Comparison of ENCODE assay signal across 21 cellular contexts in genomic region chr7:76505168-76506080, GRCh38. TPM values are rescaled to one million over a fixed set of nuclear protein-coding genes. Genes with fewer than 3 reads are reported as not detected.
DNase-seq lines count a peak whose midpoint lies in the region; ATAC-seq and TF ChIP-seq lines count a peak whose summit lies in the region.
"Had no signal": no experiment of that assay in that cellular context is flagged by ENCODE, and none has a peak within 500 bp of the region (broad histone marks: within the 10 kb centered on the region; RNA-seq: fewer than 3 reads in every experiment).

No MANE protein-coding gene starts in this region.

- H3K4me1 ChIP-seq in SK-N-SH (ENCODE audit: control insufficient read depth in 1 of 2, insufficient read depth in 2 of 2, low read depth in 1 of 2, low read length in 1 of 2) (peaks cover 0 to 6% of the 10 kb centered on the region in 2 experiments; a peak in 1 of 4 replicates), endodermal cell (ENCODE audit: control insufficient read depth, insufficient read depth, low read length) (peaks cover 3% of the 10 kb centered on the region), tibial nerve (peaks cover 0 to 5% (median 0%) of the 10 kb centered on the region in 4 donors), foreskin keratinocyte (peaks cover 3% of the 10 kb centered on the region)
- H3K4me1 ChIP-seq: adrenal gland had no signal

- H3K36me3 Mint-ChIP-seq in endodermal cell (ENCODE audit: low read depth) (peaks cover 12% of the 10 kb centered on the region), progenitor cell of endocrine pancreas (ENCODE audit: insufficient read depth) (peaks cover 5% of the 10 kb centered on the region)

- H3K4me1 Mint-ChIP-seq in endodermal cell (peaks cover 4% of the 10 kb centered on the region), progenitor cell of endocrine pancreas (ENCODE audit: low read depth) (no peaks in the 10 kb centered on the region)

- H2AFZ ChIP-seq in SK-N-SH (ENCODE audit: low read depth), result no peak overlapping the region

- H3K79me2 ChIP-seq in SK-N-SH (ENCODE audit: insufficient read depth), result no peaks in the 10 kb centered on the region

- 95% methylated on average over 25 of the region's 32 CpGs for WGBS in SK-N-SH (ENCODE audit: low lambda C conversion rate)
- 92 to 97% methylated on average over 18 to 32 of the region's 32 CpGs for WGBS in endodermal cell (ENCODE audit: insufficient coverage in 1 of 2, insufficient read length in 1 of 2), 2 experiments
- WGBS in tibial nerve, 2 donors, result 84 to 93% methylated on average over 15 to 30 of the region's 32 CpGs

- H3K27me3 ChIP-seq in SK-N-SH (ENCODE audit: insufficient read depth), result no peaks in the 10 kb centered on the region
- H3K27me3 ChIP-seq in H7 (ENCODE audit: control insufficient read depth, insufficient read depth, low read length), result no peaks in the 10 kb centered on the region
- no peaks in the 10 kb centered on the region for H3K27me3 ChIP-seq in endodermal cell (ENCODE audit: control insufficient read depth, insufficient read depth, low read length, poor library complexity, severe bottlenecking)
- no peaks in the 10 kb centered on the region for H3K27me3 ChIP-seq in tibial nerve
- H3K27me3 ChIP-seq in foreskin keratinocyte, result no peaks in the 10 kb centered on the region
- H3K27me3 ChIP-seq: adrenal gland had no signal

- TF ChIP-seq EP300 in SK-N-SH (IDR thresholded peaks at IDR 0.05; ENCODE audit: borderline replicate concordance in 1 of 2, low read depth in 1 of 2, low read length in 1 of 2) (no peak), tibial nerve (IDR thresholded peaks at IDR 0.05) (no peak)

- H4K20me1 ChIP-seq in SK-N-SH (ENCODE audit: insufficient read depth), result no peaks in the 10 kb centered on the region

- peaks cover 0 to 7% of the 10 kb centered on the region in 2 experiments for H3K36me3 ChIP-seq in SK-N-SH (replicated peaks in 1 of 2; ENCODE audit: control insufficient read depth in 1 of 2, insufficient read depth in 2 of 2, low read length in 1 of 2)
- peaks cover 2% of the 10 kb centered on the region for H3K36me3 ChIP-seq in H7 (replicated peaks; ENCODE audit: control insufficient read depth, insufficient read depth, low read length)
- no peaks in the 10 kb centered on the region for H3K36me3 ChIP-seq in endodermal cell (ENCODE audit: control insufficient read depth, insufficient read depth, low read length)
- H3K36me3 ChIP-seq in tibial nerve, result peaks cover 0 to 59% (median 12%) of the 10 kb centered on the region in 3 donors

- no peak for TF ChIP-seq POLR2A in tibial nerve (IDR thresholded peaks at IDR 0.05)

- no peak for TF ChIP-seq RAD21 in SK-N-SH (IDR thresholded peaks at IDR 0.05; ENCODE audit: low read length)

- no peak overlapping the region for H3K27ac ChIP-seq in SK-N-SH (ENCODE audit: low read depth in 2 of 2, low read length in 1 of 2)
- H3K27ac ChIP-seq in endodermal cell (ENCODE audit: low read depth, low read length), result no peak overlapping the region
- no peak overlapping the region for H3K27ac ChIP-seq in tibial nerve
- no peak overlapping the region for H3K27ac ChIP-seq in foreskin keratinocyte
- H3K27ac ChIP-seq: 22Rv1, adrenal gland, SK-N-MC had no signal

- H3K9ac ChIP-seq in SK-N-SH (no peak overlapping the region), endodermal cell (ENCODE audit: extremely low read depth, low read length, poor library complexity, severe bottlenecking) (no peak overlapping the region)

- H3K9me3 ChIP-seq in SK-N-SH (no peaks in the 10 kb centered on the region), endodermal cell (ENCODE audit: control insufficient read depth, low read length) (no peaks in the 10 kb centered on the region), tibial nerve (no peaks in the 10 kb centered on the region)
- H3K9me3 ChIP-seq: adrenal gland had no signal

- H3K9me3 Mint-ChIP-seq in endodermal cell, result no peaks in the 10 kb centered on the region
- peaks cover 3% of the 10 kb centered on the region for H3K9me3 Mint-ChIP-seq in progenitor cell of endocrine pancreas (ENCODE audit: low read depth)

- H3K27me3 Mint-ChIP-seq in endodermal cell (ENCODE audit: insufficient read depth), result no peaks in the 10 kb centered on the region
- H3K27me3 Mint-ChIP-seq in progenitor cell of endocrine pancreas, result no peaks in the 10 kb centered on the region

- H3K4me3 ChIP-seq in SK-N-SH (ENCODE audit: low read depth in 2 of 2, low read length in 1 of 2) (no peak overlapping the region), H7 (ENCODE audit: insufficient read depth, low read depth, low read length) (no peak overlapping the region), endodermal cell (ENCODE audit: low read length) (no peak overlapping the region), tibial nerve (no peak overlapping the region)
- H3K4me3 ChIP-seq: adrenal gland, SK-N-MC had no signal

- CTCF ChIA-PET in SK-N-SH (lab: Yijun Ruan, JAX), result interaction anchor here (0.7 to 1.1 kb wide), 3 partner anchors 8 to 327 kb away, joined by 3 read pairs; no protein-coding TSS in a partner anchor

- ATAC-seq in SK-N-SH treated with all-trans-retinoic acid at 6 μM for 48 hours, result no peak
- no peak for ATAC-seq in foreskin keratinocyte
- ATAC-seq: activated CD4-positive, CD25-positive, alpha-beta regulatory T cell treated with anti-CD3 and anti-CD28 coated beads, Interleukin-2, amount 50 U/mL, for 24 hours had no signal

- POLR2A ChIA-PET in SK-N-SH (lab: Yijun Ruan, JAX), result no interaction called here

- no peaks in the 10 kb centered on the region for H3K9me2 ChIP-seq in SK-N-SH

- H3K27ac Mint-ChIP-seq in endodermal cell (no peak overlapping the region), progenitor cell of endocrine pancreas (no peak overlapping the region)

- no peak overlapping the region for H3K4me2 ChIP-seq in SK-N-SH

- TF ChIP-seq CTCF in SK-N-SH (IDR thresholded peaks at IDR 0.05), result no peak
- no peak for TF ChIP-seq CTCF in endodermal cell (conservative IDR thresholded peaks at IDR 0.05)
- no peak for TF ChIP-seq CTCF in progenitor cell of endocrine pancreas (IDR thresholded peaks at IDR 0.05; ENCODE audit: unreplicated experiment)
- TF ChIP-seq CTCF in tibial nerve (IDR thresholded peaks at IDR 0.05), result no peak
- TF ChIP-seq CTCF in foreskin keratinocyte (conservative IDR thresholded peaks at IDR 0.05), result no peak

- H3K4me3 Mint-ChIP-seq in endodermal cell (no peak overlapping the region), progenitor cell of endocrine pancreas (ENCODE audit: low read depth) (no peak overlapping the region)

- H3F3A ChIP-seq in SK-N-SH (replicated peaks; ENCODE audit: insufficient read depth), result no peaks in the 10 kb centered on the region

- DNase-seq in SK-N-SH (peak; percentile 33), H7 (peak; percentile 46), endodermal cell (peak; percentile 38), progenitor cell of endocrine pancreas (ENCODE audit: low spot score, unreplicated experiment) (peak; percentile 2), tibial nerve (ENCODE audit: low spot score in 2 of 2) (no peak), foreskin keratinocyte (no peak)
- DNase-seq in stimulated activated naive CD4-positive, alpha-beta T cell (lab: John Stamatoyannopoulos, UW), result no peak
- DNase-seq: activated gamma-delta T cell; erythroblast; kidney glomerular epithelial cell; midbrain; NCI-H1436; NCI-H774; stimulated activated CD4-positive, alpha-beta T cell treated with anti-CD3 and anti-CD28 coated beads, Interleukin-12 subunit alpha, Interleukin-12 subunit beta, amount 100 ng/mL, for 4 hours had no signal

TF ChIP-seq in SK-N-SH, 30 proteins besides CTCF, POLR2A, EP300 and RAD21 (continues in another document):
- TF ChIP-seq MEF2A (IDR thresholded peaks at IDR 0.05; ENCODE audit: borderline replicate concordance, low read depth) (no peak), RFX5 (IDR thresholded peaks at IDR 0.05; ENCODE audit: low read length) (no peak)

TF ChIP-seq in SK-N-SH treated with all-trans-retinoic acid at 6 μM for 48 hours, 23 proteins besides CTCF, POLR2A, EP300 and RAD21 (continues in another document):
- TF ChIP-seq ISL1 (CRISPR knock-in tag; IDR thresholded peaks at IDR 0.05) (no peak), GLIS3 (CRISPR knock-in tag; IDR thresholded peaks at IDR 0.05) (no peak), TCF4 (CRISPR knock-in tag; IDR thresholded peaks at IDR 0.05; ENCODE audit: borderline replicate concordance) (no peak), OSR1 (CRISPR knock-in tag; IDR thresholded peaks at IDR 0.05) (no peak), CSDC2 (CRISPR knock-in tag; IDR thresholded peaks at IDR 0.05) (no peak)

RNA-seq across cellular contexts. Expression of gene UPK3B, which starts 4.9 kb away (rescaled TPM):
- polyA plus RNA-seq in SK-N-SH (2012; rRNA removed) (0.11 TPM in 1 of 2 replicates, not detected in the other), foreskin keratinocyte (1.1 and 4.2 TPM in 2 replicates)
- polyA plus RNA-seq in SK-N-SH (2012; cell fraction: cytosol; rRNA removed), result 0.01 TPM in 1 of 2 replicates, not detected in the other
- 0.68 and 0.92 TPM in 2 replicates for polyA plus RNA-seq in SK-N-SH (2012; cell fraction: nucleus; rRNA removed)
- 0.07 TPM in 1 of 2 replicates, not detected in the other for total RNA-seq in H7 (2014; rRNA removed; shearing (Covaris generic))
- total RNA-seq in endodermal cell (1 to 10 TPM; 1.2 to 2.3 TPM), progenitor cell of endocrine pancreas (1.7 and 4.7 TPM in 2 replicates), tibial nerve (1 to 10 TPM; 2.1 to 8.6 (median 3.1) TPM), foreskin keratinocyte (1.0 and 2.6 TPM in 2 replicates)
- 0.39 TPM for polyA plus RNA-seq in endodermal cell (2013, experiment 1 of 2)
- polyA plus RNA-seq in endodermal cell (2013, experiment 2 of 2), result 0.66 TPM
- total RNA-seq: frontal cortex had no signal
- polyA plus RNA-seq: BJ had no signal

RNA-seq across cellular contexts. Expression of gene SPDYE16, which starts 37.7 kb away (rescaled TPM):
- polyA plus RNA-seq in SK-N-SH (2012; rRNA removed), result 0.10 TPM in 1 of 2 replicates, not detected in the other
- 0.03 and 0.05 TPM in 2 replicates for polyA plus RNA-seq in SK-N-SH (2012; cell fraction: cytosol; rRNA removed)
- polyA plus RNA-seq in SK-N-SH (2012; cell fraction: nucleus; rRNA removed), result 0.20 and 0.39 TPM in 2 replicates
- total RNA-seq in H7 (2014; rRNA removed; shearing (Covaris generic)), result not detected in 2 replicates
- under 1 TPM in 1 of 2 donors, not detected in 1; 0.37 TPM for total RNA-seq in endodermal cell
- polyA plus RNA-seq in endodermal cell (2013, experiment 1 of 2), result not detected
- polyA plus RNA-seq in endodermal cell (2013, experiment 2 of 2), result not detected
- 0.31 and 0.47 TPM in 2 replicates for total RNA-seq in progenitor cell of endocrine pancreas
- under 1 TPM in 1 of 4 donors, not detected in 3; 0.98 TPM for total RNA-seq in tibial nerve
- not detected in 2 replicates for total RNA-seq in foreskin keratinocyte
- polyA plus RNA-seq in foreskin keratinocyte, result not detected in 2 replicates
- polyA plus RNA-seq: BJ had no signal

RNA-seq across cellular contexts. Expression of gene DTX2, which starts 43.9 kb away (rescaled TPM):
- polyA plus RNA-seq in SK-N-SH (2012; rRNA removed) (6.7 and 7.6 TPM in 2 replicates), foreskin keratinocyte (38.6 and 41.0 TPM in 2 replicates)
- 2.6 and 5.4 TPM in 2 replicates for polyA plus RNA-seq in SK-N-SH (2012; cell fraction: cytosol; rRNA removed)
- 24.4 and 27.2 TPM in 2 replicates for polyA plus RNA-seq in SK-N-SH (2012; cell fraction: nucleus; rRNA removed)
- total RNA-seq in H7 (2014; rRNA removed; shearing (Covaris generic)), result 31.3 and 38.0 TPM in 2 replicates
- total RNA-seq in endodermal cell (10 to 100 TPM; 34.1 to 38.3 TPM), progenitor cell of endocrine pancreas (38.2 and 55.6 TPM in 2 replicates), tibial nerve (10 to 100 TPM; 26.8 to 49.2 (median 33.7) TPM), foreskin keratinocyte (31.8 and 32.1 TPM in 2 replicates)
- 16.5 TPM for polyA plus RNA-seq in endodermal cell (2013, experiment 1 of 2)
- 18.1 TPM for polyA plus RNA-seq in endodermal cell (2013, experiment 2 of 2)

Comparison
In these comparisons a context has a peak if more than half of its experiments do, and no peak if none do; other contexts are left out.
1. DNase-seq: peak in SK-N-SH (single experiment), H7 (single experiment), endodermal cell (single experiment) and progenitor cell of endocrine pancreas (single experiment); none in tibial nerve (0 of 2), stimulated activated naive CD4-positive, alpha-beta T cell (0 of 6) and foreskin keratinocyte (0 of 2).